23 cellular contexts compared by ENCODE assay signal in the genomic region with DNA sequence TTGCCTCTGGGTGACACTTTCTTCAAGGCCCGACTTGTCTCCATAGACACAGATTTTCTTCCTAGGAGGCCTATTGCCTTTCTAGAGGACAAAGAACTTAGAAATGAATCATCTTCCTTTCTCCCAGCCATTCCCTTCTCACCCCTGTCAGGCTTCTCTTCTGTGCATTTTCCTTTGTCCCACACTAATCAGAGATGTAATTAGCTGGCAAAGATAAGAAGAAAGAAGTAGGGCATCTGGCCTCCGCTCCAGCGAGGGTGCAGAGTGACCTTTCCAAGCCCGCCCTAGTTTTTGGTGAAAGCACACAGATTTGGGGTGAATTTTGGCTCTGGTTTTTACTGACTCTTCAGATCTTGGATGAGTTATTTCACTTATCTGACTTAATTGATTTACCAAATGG.
DNase-seq lines count a peak whose midpoint lies in the region; ATAC-seq and TF ChIP-seq lines count a peak whose summit lies in the region.
"Had no signal": no experiment of that assay in that cellular context is flagged by ENCODE, and none has a peak within 500 bp of the region (broad histone marks: within the 10 kb centered on the region; RNA-seq: fewer than 3 reads in every experiment).

No MANE protein-coding gene starts in this region.

- H3K4me3 Mint-ChIP-seq in neural crest cell: no peak overlapping the region
- H3K4me3 Mint-ChIP-seq: CD8-positive, alpha-beta T cell; H9; HFFc6 had no signal

- no peaks in the 10 kb centered on the region for H3K4me1 ChIP-seq in A673 (ENCODE audit: insufficient read depth, low read length, poor library complexity, severe bottlenecking)

- H3K36me3 Mint-ChIP-seq in neural crest cell (ENCODE audit: low read depth): no peaks in the 10 kb centered on the region
- H3K36me3 Mint-ChIP-seq: CD8-positive, alpha-beta T cell had no signal

- BruUV-seq in A673 (replicated peaks; lab: Mats Ljungman, UMichigan): no TSS peak

- no peak overlapping the region for H3K4me3 ChIP-seq in A673 (ENCODE audit: low read depth, low read length, poor library complexity, severe bottlenecking)
- H3K4me3 ChIP-seq: SK-N-MC had no signal

- peak; percentile 33 for DNase-seq in A673 (ENCODE audit: low spot score)
- peak; percentile 29 for DNase-seq in NCI-H146 (lab: John Stamatoyannopoulos, UW)
- DNase-seq in cerebellar cortex (ENCODE audit: low spot score): peak; percentile 9
- DNase-seq in neural crest cell (ENCODE audit: low read depth, low spot score): no peak
- DNase-seq in activated CD4-positive, alpha-beta T cell treated with anti-CD3 and anti-CD28 coated beads for 1 hour: no peak
- DNase-seq in NCI-H2196 (lab: John Stamatoyannopoulos, UW; ENCODE audit: unreplicated experiment): no peak
- DNase-seq: C1 segment of cervical spinal cord; CD8-positive, alpha-beta T cell; GF-D8; H9; HFFc6; KG1; NCI-H1092; NCI-H1436; NCI-H2029; NCI-H345; NCI-H524 treated with DMSO at 0.1 percent for 48 hours; SHP77 had no signal

- peak overlapping the region; percentile 1 for H3K27ac Mint-ChIP-seq in neural crest cell (ENCODE audit: unreplicated experiment)
- H3K27ac Mint-ChIP-seq: CD8-positive, alpha-beta T cell; HFFc6 had no signal

- H3K9me3 Mint-ChIP-seq in neural crest cell: peaks cover 2% of the 10 kb centered on the region
- H3K9me3 Mint-ChIP-seq: CD8-positive, alpha-beta T cell; H9; HFFc6 had no signal

- intact Hi-C loops in A673 (cut with micrococcal nuclease; ENCODE audit: unreplicated experiment): no loop called here

- peaks cover 34% of the 10 kb centered on the region for H3K4me1 Mint-ChIP-seq in neural crest cell

- POLR2A ChIA-PET in A673 (lab: Charles Lee; ENCODE audit: low non-redundant PET): no interaction called here

- no peaks in the 10 kb centered on the region for H3K27me3 ChIP-seq in A673 (replicated peaks; ENCODE audit: insufficient read depth, low read depth, low read length, poor library complexity)

- no peaks in the 10 kb centered on the region for H3K9me3 ChIP-seq in A673 (ENCODE audit: low read depth, low read length, poor library complexity, severe bottlenecking)

- ATAC-seq in GM21423 (IDR thresholded peaks at IDR 0.05; ENCODE audit: unreplicated experiment): no peak
- no peak for ATAC-seq in HG03342 (IDR thresholded peaks at IDR 0.05; ENCODE audit: unreplicated experiment)
- ATAC-seq: CD8-positive, alpha-beta T cell had no signal

- no peaks in the 10 kb centered on the region for H3K36me3 ChIP-seq in A673 (ENCODE audit: insufficient read depth, low read length, poor library complexity, severe bottlenecking)

- no peak for TF ChIP-seq CTCF in A673 (conservative IDR thresholded peaks at IDR 0.05; ENCODE audit: low read depth, low read length)
- no peak for TF ChIP-seq CTCF in neural crest cell (conservative IDR thresholded peaks at IDR 0.05)

- no peak overlapping the region for H3K27ac ChIP-seq in A673 (ENCODE audit: low read depth, low read length, poor library complexity, severe bottlenecking)
- H3K27ac ChIP-seq: 22Rv1, HL-60, SK-N-MC had no signal

- no peaks in the 10 kb centered on the region for H3K27me3 Mint-ChIP-seq in neural crest cell (ENCODE audit: low read depth)

- CTCF ChIA-PET in A673 (lab: Charles Lee): no interaction called here

Comparison
In these comparisons a context has a peak if more than half of its experiments do, and no peak if none do; other contexts are left out.
1. DNase-seq: peak in A673 (single experiment), NCI-H146 (single experiment) and cerebellar cortex (single experiment); none in neural crest cell (single experiment), activated CD4-positive, alpha-beta T cell treated with anti-CD3 and anti-CD28 coated beads for 1 hour (single experiment) and NCI-H2196 (single experiment).